In the genomic region with DNA sequence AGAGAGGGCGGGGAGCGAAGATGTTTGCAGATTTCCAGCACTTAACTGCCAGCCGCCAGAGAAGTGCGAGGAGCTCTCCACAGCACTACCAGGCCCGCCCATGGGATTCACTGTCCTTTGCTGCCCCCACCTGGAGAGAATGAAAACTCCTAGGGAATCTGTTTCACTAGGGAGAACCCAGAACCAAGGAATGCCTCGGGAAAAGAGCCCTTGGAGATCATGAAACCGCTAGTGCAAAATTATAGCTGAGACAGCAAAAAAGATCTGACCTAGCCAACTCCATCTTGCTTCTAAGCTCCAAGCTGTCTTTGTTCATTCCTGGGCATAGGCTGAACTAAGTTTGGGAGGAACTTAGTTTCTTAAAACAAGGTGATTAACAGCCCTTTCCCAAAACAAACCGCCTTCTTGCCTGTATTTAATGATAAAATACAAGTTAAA, we compare ENCODE assay signal across 8 cellular contexts.
A peak's percentile ranks its signal among the peaks of the same experiment; 100 is the strongest.
DNase-seq lines count a peak whose midpoint lies in the region; ATAC-seq and TF ChIP-seq lines count a peak whose summit lies in the region.

No MANE protein-coding gene starts in this region.

- ATAC-seq in HG02852 (IDR thresholded peaks at IDR 0.05; ENCODE audit: unreplicated experiment) (peak; percentile 67), HG03460 (IDR thresholded peaks at IDR 0.05; ENCODE audit: unreplicated experiment) (no peak)
- ATAC-seq in activated CD4-positive, CD25-positive, alpha-beta regulatory T cell treated with anti-CD3 and anti-CD28 coated beads, Interleukin-2, amount 50 U/mL, for 24 hours: peak; percentile 51 to 75

- peak; percentile 84 for TF ChIP-seq CTCF in kidney epithelial cell (IDR thresholded peaks at IDR 0.05; ENCODE audit: insufficient read depth, low read length, poor library complexity, severe bottlenecking)

- H3K4me3 ChIP-seq in kidney epithelial cell (ENCODE audit: low read depth, low read length): no peak overlapping the region

- peak; percentile 83 for DNase-seq in COLO668 (lab: John Stamatoyannopoulos, UW; ENCODE audit: unreplicated experiment)
- peak; percentile 89 for DNase-seq in NCI-H460 (ENCODE audit: extremely low read depth, low read depth)
- DNase-seq in central memory CD4-positive, alpha-beta T cell: peak; percentile 53
- DNase-seq in kidney epithelial cell (ENCODE audit: low read depth): peak; percentile 50
- peak; percentile 64 for DNase-seq in stimulated activated CD4-positive, alpha-beta T cell treated with anti-CD3 and anti-CD28 coated beads, Interleukin-1b, Interleukin-23, amount 100 ng/mL, for 48 hours

- H3K27me3 ChIP-seq in kidney epithelial cell (ENCODE audit: control insufficient read depth, insufficient read depth, low read length): peaks cover 2% of the 10 kb centered on the region

- no peaks in the 10 kb centered on the region for H3K36me3 ChIP-seq in kidney epithelial cell (ENCODE audit: control insufficient read depth, insufficient read depth, low read length)
